Comparison of ENCODE assay signal across 1 cellular context in genomic region chr3:149555941-149556340, GRCh38.
TF ChIP-seq lines count a peak whose summit lies in the region.

No MANE protein-coding gene starts in this region.

TF ChIP-seq in IMR-90, 13 proteins besides CTCF, POLR2A, EP300 and RAD21:
- TF ChIP-seq FOS (IDR thresholded peaks at IDR 0.05; ENCODE audit: low read depth, low read length) = no peak
- TF ChIP-seq CHD1 (IDR thresholded peaks at IDR 0.05; ENCODE audit: low read depth, low read length) = no peak
- no peak for TF ChIP-seq CEBPB (IDR thresholded peaks at IDR 0.05; ENCODE audit: low read depth, low read length)
- no peak for TF ChIP-seq RFX5 (IDR thresholded peaks at IDR 0.05; ENCODE audit: low read depth, low read length)
- no peak for TF ChIP-seq MXI1 (IDR thresholded peaks at IDR 0.05; ENCODE audit: borderline replicate concordance, low read depth, low read length)
- no peak for TF ChIP-seq MAZ (IDR thresholded peaks at IDR 0.05; ENCODE audit: borderline replicate concordance, low read depth, low read length)
- TF ChIP-seq NFE2L2 (IDR thresholded peaks at IDR 0.05; ENCODE audit: low read depth, low read length) = no peak
- TF ChIP-seq ELK1 (IDR thresholded peaks at IDR 0.05; ENCODE audit: borderline replicate concordance, low read depth, low read length) = no peak
- no peak for TF ChIP-seq SMC3 (IDR thresholded peaks at IDR 0.05; ENCODE audit: low read depth, low read length)
- TF ChIP-seq, protein P1, sequence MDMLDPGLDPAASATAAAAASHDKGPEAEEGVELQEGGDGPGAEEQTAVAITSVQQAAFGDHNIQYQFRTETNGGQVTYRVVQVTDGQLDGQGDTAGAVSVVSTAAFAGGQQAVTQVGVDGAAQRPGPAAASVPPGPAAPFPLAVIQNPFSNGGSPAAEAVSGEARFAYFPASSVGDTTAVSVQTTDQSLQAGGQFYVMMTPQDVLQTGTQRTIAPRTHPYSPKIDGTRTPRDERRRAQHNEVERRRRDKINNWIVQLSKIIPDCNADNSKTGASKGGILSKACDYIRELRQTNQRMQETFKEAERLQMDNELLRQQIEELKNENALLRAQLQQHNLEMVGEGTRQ (IDR thresholded peaks at IDR 0.05; ENCODE audit: low read depth, low read length) = no peak
- TF ChIP-seq MAFK (IDR thresholded peaks at IDR 0.05; ENCODE audit: low read depth, low read length) = no peak
- no peak for TF ChIP-seq BHLHE40 (IDR thresholded peaks at IDR 0.05; ENCODE audit: low read depth, low read length)
- no peak for TF ChIP-seq RCOR1 (IDR thresholded peaks at IDR 0.05; ENCODE audit: insufficient replicate concordance, low read length)
TF ChIP-seq in IMR-90: peak in this region for 0.
